In genomic region chr3:111072016-111072891, GRCh38 we compare ENCODE assay signal across 1 cellular context.
TF ChIP-seq lines count a peak whose summit lies in the region.

No MANE protein-coding gene starts in this region.

TF ChIP-seq in A549, 52 proteins besides CTCF, POLR2A, EP300 and RAD21 (continued from another document):
- TF ChIP-seq, protein P1, sequence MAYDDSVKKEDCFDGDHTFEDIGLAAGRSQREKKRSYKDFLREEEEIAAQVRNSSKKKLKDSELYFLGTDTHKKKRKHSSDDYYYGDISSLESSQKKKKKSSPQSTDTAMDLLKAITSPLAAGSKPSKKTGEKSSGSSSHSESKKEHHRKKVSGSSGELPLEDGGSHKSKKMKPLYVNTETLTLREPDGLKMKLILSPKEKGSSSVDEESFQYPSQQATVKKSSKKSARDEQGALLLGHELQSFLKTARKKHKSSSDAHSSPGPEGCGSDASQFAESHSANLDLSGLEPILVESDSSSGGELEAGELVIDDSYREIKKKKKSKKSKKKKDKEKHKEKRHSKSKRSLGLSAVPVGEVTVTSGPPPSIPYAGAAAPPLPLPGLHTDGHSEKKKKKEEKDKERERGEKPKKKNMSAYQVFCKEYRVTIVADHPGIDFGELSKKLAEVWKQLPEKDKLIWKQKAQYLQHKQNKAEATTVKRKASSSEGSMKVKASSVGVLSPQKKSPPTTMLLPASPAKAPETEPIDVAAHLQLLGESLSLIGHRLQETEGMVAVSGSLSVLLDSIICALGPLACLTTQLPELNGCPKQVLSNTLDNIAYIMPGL (CRISPR knock-in tag; IDR thresholded peaks at IDR 0.05; ENCODE audit: borderline replicate concordance) = no peak
- TF ChIP-seq ZFP36 (IDR thresholded peaks at IDR 0.05; ENCODE audit: borderline replicate concordance, partially characterized antibody) = no peak
- no peak for TF ChIP-seq REST (IDR thresholded peaks at IDR 0.05)
- TF ChIP-seq JUN (IDR thresholded peaks at IDR 0.05) = no peak
- no peak for TF ChIP-seq TFCP2L1 (CRISPR knock-in tag; IDR thresholded peaks at IDR 0.05)
- 0 out of 2 replicates have a peak, but pooled peaks have one; percentile 5 for TF ChIP-seq PBX3 (IDR thresholded peaks at IDR 0.05)
- TF ChIP-seq HOXB5 (CRISPR knock-in tag; IDR thresholded peaks at IDR 0.05) = no peak
- TF ChIP-seq POLR2AphosphoS2 (conservative IDR thresholded peaks at IDR 0.05; ENCODE audit: low read length) = no peak
- no peak for TF ChIP-seq CHD2 (IDR thresholded peaks at IDR 0.05; ENCODE audit: low read length, partially characterized antibody)
